ENCODE assay signal across 9 cellular contexts in genomic region chr7:33043875-33044718, GRCh38. TPM values are rescaled to one million over a fixed set of nuclear protein-coding genes. Genes with fewer than 3 reads are reported as not detected.
A peak's percentile ranks its signal among the peaks of the same experiment; 100 is the strongest.
DNase-seq lines count a peak whose midpoint lies in the region; ATAC-seq and TF ChIP-seq lines count a peak whose summit lies in the region.
"Had no signal": no experiment of that assay in that cellular context is flagged by ENCODE, and none has a peak within 500 bp of the region (broad histone marks: within the 10 kb centered on the region; RNA-seq: fewer than 3 reads in every experiment).

No MANE protein-coding gene starts in this region.

- no peak for ATAC-seq in CD4-positive, CD25-positive, alpha-beta regulatory T cell (ENCODE audit: low read depth in 2 of 2)
- no peak for ATAC-seq in gastroesophageal sphincter
- ATAC-seq in GM19035 (IDR thresholded peaks at IDR 0.05; ENCODE audit: unreplicated experiment) = no peak

- no peak overlapping the region for H3K9ac ChIP-seq in endocrine pancreas (ENCODE audit: control insufficient read depth, insufficient read depth, low read length)

- peak; percentile 33; the same call in 1 of the 2 replicates for TF ChIP-seq CTCF in LNCaP clone FGC (IDR thresholded peaks at IDR 0.05; ENCODE audit: control insufficient read depth, extremely low read depth, insufficient read depth)
- no peak for TF ChIP-seq CTCF in BE2C (IDR thresholded peaks at IDR 0.05; ENCODE audit: low read depth, low read length)
- peak in 1 of 4 experiments; percentile 14 for TF ChIP-seq CTCF in gastroesophageal sphincter (IDR thresholded peaks at IDR 0.05)

- H3K9me3 Mint-ChIP-seq in CD4-positive, CD25-positive, alpha-beta regulatory T cell = no peaks in the 10 kb centered on the region

- no peaks in the 10 kb centered on the region for H3K27me3 ChIP-seq in CD4-positive, CD25-positive, alpha-beta regulatory T cell (ENCODE audit: control insufficient read depth, insufficient read depth, low read length)
- H3K27me3 ChIP-seq in endocrine pancreas (ENCODE audit: control insufficient read depth, insufficient read depth, low read length) (no peaks in the 10 kb centered on the region), muscle layer of duodenum (ENCODE audit: low read depth, low read length) (no peaks in the 10 kb centered on the region), BE2C (no peaks in the 10 kb centered on the region), gastroesophageal sphincter (no peaks in the 10 kb centered on the region)

- peaks cover 52% of the 10 kb centered on the region for H3K4me1 ChIP-seq in CD4-positive, CD25-positive, alpha-beta regulatory T cell (ENCODE audit: control insufficient read depth, insufficient read depth, low read length, poor library complexity, severe bottlenecking)
- H3K4me1 ChIP-seq in endocrine pancreas (ENCODE audit: control insufficient read depth, insufficient read depth, low read length) (peaks cover 22% of the 10 kb centered on the region), muscle layer of duodenum (ENCODE audit: control insufficient read depth in 1 of 2, insufficient read depth in 2 of 2, low read length in 2 of 2) (peaks cover 11 to 21% of the 10 kb centered on the region in 2 donors), BE2C (peaks cover 4% of the 10 kb centered on the region; the same call in 1 of the 2 replicates), gastroesophageal sphincter (peaks cover 0 to 63% (median 2%) of the 10 kb centered on the region in 3 donors)

- TF ChIP-seq EP300 in gastroesophageal sphincter (IDR thresholded peaks at IDR 0.05) = no peak

- no peak for TF ChIP-seq POLR2A in gastroesophageal sphincter (IDR thresholded peaks at IDR 0.05)

- DNase-seq in CD4-positive, CD25-positive, alpha-beta regulatory T cell = no peak
- DNase-seq in LNCaP clone FGC (ENCODE audit: low read depth) (peak; percentile 70), BE2C (no peak)
- DNase-seq in activated CD4-positive, CD25-positive, alpha-beta regulatory T cell treated with anti-CD3 and anti-CD28 coated beads, Interleukin-2, amount 50 U/mL, for 72 hours = no peak
- DNase-seq: NCI-H524 treated with DMSO at 0.1 percent for 48 hours had no signal

- no peaks in the 10 kb centered on the region for H3K27me3 Mint-ChIP-seq in CD4-positive, CD25-positive, alpha-beta regulatory T cell

- 80 to 87% methylated on average over 6 of the region's 6 CpGs for WGBS in gastroesophageal sphincter (ENCODE audit: low coverage in 1 of 2), 2 donors

- no peak overlapping the region for H3K4me3 ChIP-seq in CD4-positive, CD25-positive, alpha-beta regulatory T cell (ENCODE audit: low read depth, low read length)
- peak overlapping the region; percentile 4; the same call in 1 of the 2 replicates for H3K4me3 ChIP-seq in LNCaP clone FGC (ENCODE audit: low read depth, low read length)
- peak overlapping the region; percentile 64 for H3K4me3 ChIP-seq in endocrine pancreas (ENCODE audit: control insufficient read depth, insufficient read depth, low read length)
- peak overlapping the region in 1 of 2 donors; percentile 16 for H3K4me3 ChIP-seq in muscle layer of duodenum (ENCODE audit: low read depth in 1 of 2, low read length in 2 of 2)
- H3K4me3 ChIP-seq in BE2C (ENCODE audit: low read depth, low read length) = no peak overlapping the region
- H3K4me3 ChIP-seq in gastroesophageal sphincter = no peak overlapping the region

- no peaks in the 10 kb centered on the region for H3K9me3 ChIP-seq in CD4-positive, CD25-positive, alpha-beta regulatory T cell (ENCODE audit: control insufficient read depth in 2 of 2, low read length in 2 of 2)
- H3K9me3 ChIP-seq in endocrine pancreas (ENCODE audit: control insufficient read depth, low read length) (no peaks in the 10 kb centered on the region), muscle layer of duodenum (ENCODE audit: control insufficient read depth in 1 of 2, low read length in 2 of 2) (no peaks in the 10 kb centered on the region), BE2C (no peaks in the 10 kb centered on the region), gastroesophageal sphincter (no peaks in the 10 kb centered on the region)

- H3K27ac Mint-ChIP-seq in CD4-positive, CD25-positive, alpha-beta regulatory T cell = peak overlapping the region; percentile 10 to 64 (median 12)

- peak overlapping the region in 1 of 4 donors; percentile 65 for H3K4me3 Mint-ChIP-seq in CD4-positive, CD25-positive, alpha-beta regulatory T cell

- no peaks in the 10 kb centered on the region for H3K36me3 Mint-ChIP-seq in CD4-positive, CD25-positive, alpha-beta regulatory T cell

- peaks cover 43 to 65% (median 53%) of the 10 kb centered on the region in 4 donors for H3K4me1 Mint-ChIP-seq in CD4-positive, CD25-positive, alpha-beta regulatory T cell

- H3K27ac ChIP-seq in CD4-positive, CD25-positive, alpha-beta regulatory T cell (ENCODE audit: insufficient read depth, low read length, poor library complexity, severe bottlenecking) = no peak overlapping the region
- peak overlapping the region; percentile 92 for H3K27ac ChIP-seq in muscle layer of duodenum (ENCODE audit: low read length)
- H3K27ac ChIP-seq in gastroesophageal sphincter = peak overlapping the region in 2 of 4 donors; percentile 14 to 21

- H3K36me3 ChIP-seq in CD4-positive, CD25-positive, alpha-beta regulatory T cell (ENCODE audit: control insufficient read depth, insufficient read depth, low read length) = no peaks in the 10 kb centered on the region
- no peaks in the 10 kb centered on the region for H3K36me3 ChIP-seq in endocrine pancreas (ENCODE audit: control insufficient read depth, insufficient read depth, low read length)
- H3K36me3 ChIP-seq in muscle layer of duodenum (ENCODE audit: control insufficient read depth in 1 of 2, insufficient read depth in 2 of 2, low read length in 2 of 2) = no peaks in the 10 kb centered on the region
- no peaks in the 10 kb centered on the region for H3K36me3 ChIP-seq in BE2C
- no peaks in the 10 kb centered on the region for H3K36me3 ChIP-seq in gastroesophageal sphincter

RNA-seq across cellular contexts. Expression of gene NT5C3A, which starts 18.5 kb away (rescaled TPM):
- total RNA-seq in CD4-positive, CD25-positive, alpha-beta regulatory T cell = 61.7 TPM
- 10 to 100 TPM; 55.1 to 74.0 (median 61.3) TPM for polyA plus RNA-seq in CD4-positive, CD25-positive, alpha-beta regulatory T cell
- 28.6 TPM for polyA plus RNA-seq in BE2C (2012; ENCODE audit: insufficient read depth, insufficient read length, low read depth)
- 10 to 100 TPM; 13.1 to 32.5 (median 20.2) TPM for total RNA-seq in gastroesophageal sphincter

Comparison
In these comparisons a context has a peak if more than half of its experiments do, and no peak if none do; other contexts are left out.
1. H3K4me3 ChIP-seq: peak in LNCaP clone FGC (single experiment) and endocrine pancreas (single experiment); none in CD4-positive, CD25-positive, alpha-beta regulatory T cell (single experiment), BE2C (single experiment) and gastroesophageal sphincter (0 of 2).